Comparison of ENCODE assay signal across 9 cellular contexts in the genomic region with DNA sequence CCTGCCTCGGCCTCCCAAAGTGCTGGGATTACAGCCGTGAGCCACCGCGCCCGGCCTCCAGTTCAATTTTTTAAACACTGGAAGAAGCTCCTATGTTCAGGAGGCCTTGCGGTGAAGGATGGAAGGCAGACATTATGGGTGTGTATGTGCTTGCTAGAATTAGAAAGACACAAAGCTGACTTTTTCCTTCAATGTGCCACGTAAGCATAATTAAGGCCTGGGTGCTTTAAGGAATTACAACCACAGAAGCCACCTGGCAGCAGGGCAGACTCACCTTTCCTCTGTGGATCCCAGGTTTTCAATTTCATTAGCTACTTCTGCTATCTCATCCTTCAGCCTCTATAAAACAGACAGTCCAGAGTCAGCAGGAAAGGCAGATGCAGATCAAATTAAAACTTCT.
DNase-seq lines count a peak whose midpoint lies in the region; ATAC-seq lines count a peak whose summit lies in the region.
"Had no signal": no experiment of that assay in that cellular context is flagged by ENCODE, and none has a peak within 500 bp of the region (broad histone marks: within the 10 kb centered on the region; RNA-seq: fewer than 3 reads in every experiment).

No MANE protein-coding gene starts in this region.

- H3K4me3 Mint-ChIP-seq in T-helper 1 cell treated with Interleukin-12 subunit alpha and Interleukin-12 subunit beta and Interleukin-4 antibody, amounts not matched to agents 30 μg/mL and 1 μg/mL, for 36 hours, result no peak overlapping the region
- no peak overlapping the region for H3K4me3 Mint-ChIP-seq in CD8-positive, alpha-beta memory T cell
- H3K4me3 Mint-ChIP-seq in activated CD4-positive, alpha-beta memory T cell treated with anti-CD3 and anti-CD28 coated beads for 36 hours, result no peak overlapping the region
- H3K4me3 Mint-ChIP-seq in naive thymus-derived CD4-positive, alpha-beta T cell, result peak overlapping the region in 5 of 10 donors; percentile 51 to 80 (median 76)

- peaks cover 35% of the 10 kb centered on the region for H3K36me3 Mint-ChIP-seq in T-helper 1 cell treated with Interleukin-12 subunit alpha and Interleukin-12 subunit beta and Interleukin-4 antibody, amounts not matched to agents 30 μg/mL and 1 μg/mL, for 36 hours (ENCODE audit: low read depth)
- peaks cover 4 to 72% (median 17%) of the 10 kb centered on the region in 3 donors for H3K36me3 Mint-ChIP-seq in CD8-positive, alpha-beta memory T cell
- peaks cover 30% of the 10 kb centered on the region for H3K36me3 Mint-ChIP-seq in activated CD4-positive, alpha-beta memory T cell treated with anti-CD3 and anti-CD28 coated beads for 36 hours
- H3K36me3 Mint-ChIP-seq in naive thymus-derived CD4-positive, alpha-beta T cell, result peaks cover 0 to 36% (median 18%) of the 10 kb centered on the region in 5 donors

- peak overlapping the region; percentile 79 for H3K27ac Mint-ChIP-seq in T-helper 1 cell treated with Interleukin-12 subunit alpha and Interleukin-12 subunit beta and Interleukin-4 antibody, amounts not matched to agents 30 μg/mL and 1 μg/mL, for 36 hours
- H3K27ac Mint-ChIP-seq in CD8-positive, alpha-beta memory T cell, result peak overlapping the region in 5 of 8 donors; percentile 26 to 97 (median 53)
- peak overlapping the region; percentile 80 for H3K27ac Mint-ChIP-seq in activated CD4-positive, alpha-beta memory T cell treated with anti-CD3 and anti-CD28 coated beads for 36 hours
- H3K27ac Mint-ChIP-seq in naive thymus-derived CD4-positive, alpha-beta T cell, result peak overlapping the region in 8 of 9 donors; percentile 25 to 95 (median 87)

- H3K4me3 ChIP-seq in CD8-positive, alpha-beta memory T cell (ENCODE audit: low read length), result no peak overlapping the region
- H3K4me3 ChIP-seq in naive thymus-derived CD4-positive, alpha-beta T cell (ENCODE audit: low read length), result no peak overlapping the region
- H3K4me3 ChIP-seq: tibial artery had no signal

- H3K27ac ChIP-seq in CD8-positive, alpha-beta memory T cell (ENCODE audit: low read depth, low read length), result no peak overlapping the region
- peak overlapping the region; percentile 56 for H3K27ac ChIP-seq in naive thymus-derived CD4-positive, alpha-beta T cell (ENCODE audit: low read depth, low read length)
- H3K27ac ChIP-seq: tibial artery had no signal

- peaks cover 41% of the 10 kb centered on the region for H3K36me3 ChIP-seq in CD8-positive, alpha-beta memory T cell (ENCODE audit: insufficient read depth, low read length)
- H3K36me3 ChIP-seq in naive thymus-derived CD4-positive, alpha-beta T cell (ENCODE audit: control insufficient read depth in 2 of 3, insufficient read depth in 3 of 3, low read length in 3 of 3), result peaks cover 9 to 59% (median 21%) of the 10 kb centered on the region in 3 experiments

- DNase-seq in T-helper 1 cell, result no peak
- no peak for DNase-seq in CD8-positive, alpha-beta memory T cell
- no peak for DNase-seq in activated CD4-positive, alpha-beta memory T cell treated with anti-CD3 and anti-CD28 coated beads for 36 hours
- DNase-seq in naive thymus-derived CD4-positive, alpha-beta T cell, result no peak
- DNase-seq in mesenteric fat pad (ENCODE audit: low spot score), result no peak
- no peak for DNase-seq in A172 (ENCODE audit: low spot score)
- DNase-seq in stimulated activated CD4-positive, alpha-beta T cell treated with anti-CD3 and anti-CD28 coated beads, Interleukin-12 subunit alpha, Interleukin-12 subunit beta, amount 100 ng/mL, for 4 hours, result no peak

- no peak for ATAC-seq in naive thymus-derived CD4-positive, alpha-beta T cell

- no peaks in the 10 kb centered on the region for H3K27me3 ChIP-seq in CD8-positive, alpha-beta memory T cell (ENCODE audit: insufficient read depth, low read length, poor library complexity, severe bottlenecking)
- H3K27me3 ChIP-seq in naive thymus-derived CD4-positive, alpha-beta T cell (ENCODE audit: control insufficient read depth in 2 of 2, insufficient read depth in 2 of 2, low read length in 2 of 2), result no peaks in the 10 kb centered on the region
- H3K27me3 ChIP-seq: tibial artery had no signal

- CTCF ChIA-PET in CD8-positive, alpha-beta memory T cell (lab: Charles Lee), result interaction anchor here (0.7 to 2.2 kb wide), 8 partner anchors 10 to 112 kb away, joined by 3 to 7 read pairs (median 4); no protein-coding TSS in a partner anchor
- CTCF ChIA-PET in activated CD4-positive, alpha-beta memory T cell treated with anti-CD3 and anti-CD28 coated beads for 36 hours (lab: Charles Lee), result interaction anchor here (0.7 to 5.1 kb wide), 26 partner anchors 8 to 286 kb away, joined by 3 to 35 read pairs (median 4); no protein-coding TSS in a partner anchor
- CTCF ChIA-PET in naive thymus-derived CD4-positive, alpha-beta T cell (lab: Charles Lee), result interaction anchor here (0.6 to 3.0 kb wide), 21 partner anchors 9 to 1935 kb away, joined by 3 to 11 read pairs (median 3); no protein-coding TSS in a partner anchor

- no peaks in the 10 kb centered on the region for H3K9me3 Mint-ChIP-seq in T-helper 1 cell treated with Interleukin-12 subunit alpha and Interleukin-12 subunit beta and Interleukin-4 antibody, amounts not matched to agents 30 μg/mL and 1 μg/mL, for 36 hours
- no peaks in the 10 kb centered on the region for H3K9me3 Mint-ChIP-seq in CD8-positive, alpha-beta memory T cell
- no peaks in the 10 kb centered on the region for H3K9me3 Mint-ChIP-seq in activated CD4-positive, alpha-beta memory T cell treated with anti-CD3 and anti-CD28 coated beads for 36 hours
- H3K9me3 Mint-ChIP-seq in naive thymus-derived CD4-positive, alpha-beta T cell, result no peaks in the 10 kb centered on the region

- peaks cover 45% of the 10 kb centered on the region for H3K4me1 Mint-ChIP-seq in T-helper 1 cell treated with Interleukin-12 subunit alpha and Interleukin-12 subunit beta and Interleukin-4 antibody, amounts not matched to agents 30 μg/mL and 1 μg/mL, for 36 hours (ENCODE audit: low read depth)
- peaks cover 46 to 64% (median 61%) of the 10 kb centered on the region in 3 donors for H3K4me1 Mint-ChIP-seq in CD8-positive, alpha-beta memory T cell
- peaks cover 59% of the 10 kb centered on the region for H3K4me1 Mint-ChIP-seq in activated CD4-positive, alpha-beta memory T cell treated with anti-CD3 and anti-CD28 coated beads for 36 hours (ENCODE audit: low read depth)
- peaks cover 28 to 70% (median 61%) of the 10 kb centered on the region in 7 donors for H3K4me1 Mint-ChIP-seq in naive thymus-derived CD4-positive, alpha-beta T cell

- no peaks in the 10 kb centered on the region for H3K9me3 ChIP-seq in CD8-positive, alpha-beta memory T cell (ENCODE audit: low read length)
- no peaks in the 10 kb centered on the region for H3K9me3 ChIP-seq in naive thymus-derived CD4-positive, alpha-beta T cell (ENCODE audit: control insufficient read depth in 2 of 3, low read length in 3 of 3)
- H3K9me3 ChIP-seq: tibial artery had no signal

- intact Hi-C loops in activated CD4-positive, alpha-beta memory T cell treated with anti-CD3 and anti-CD28 coated beads for 36 hours (cut with micrococcal nuclease), result loop anchor here (2.0 to 10.0 kb wide), 3 partner anchors 109 to 263 kb away; no protein-coding TSS in a partner anchor
- intact Hi-C loops in naive thymus-derived CD4-positive, alpha-beta T cell (cut with micrococcal nuclease), result loop anchor here (1.0 to 5.0 kb wide), 5 partner anchors 37 to 263 kb away; no protein-coding TSS in a partner anchor

- H3K4me1 ChIP-seq in CD8-positive, alpha-beta memory T cell (ENCODE audit: insufficient read depth, low read length), result peaks cover 36% of the 10 kb centered on the region
- H3K4me1 ChIP-seq in naive thymus-derived CD4-positive, alpha-beta T cell (ENCODE audit: control insufficient read depth in 2 of 2, insufficient read depth in 2 of 2, low read length in 2 of 2), result peaks cover 33 to 35% of the 10 kb centered on the region in 2 donors
- H3K4me1 ChIP-seq: tibial artery had no signal

- POLR2A ChIA-PET in CD8-positive, alpha-beta memory T cell (lab: Charles Lee), result no interaction called here
- POLR2A ChIA-PET in activated CD4-positive, alpha-beta memory T cell treated with anti-CD3 and anti-CD28 coated beads for 36 hours (lab: Charles Lee), result interaction anchor here (0.7 to 2.2 kb wide), 3 partner anchors 10 to 64 kb away, joined by 3 to 7 read pairs (median 4); no protein-coding TSS in a partner anchor
- POLR2A ChIA-PET in naive thymus-derived CD4-positive, alpha-beta T cell (lab: Charles Lee), result interaction anchor here (0.7 to 3.2 kb wide), 6 partner anchors 17 to 1025 kb away, joined by 3 to 10 read pairs (median 4); no protein-coding TSS in a partner anchor

- H3K27me3 Mint-ChIP-seq in T-helper 1 cell treated with Interleukin-12 subunit alpha and Interleukin-12 subunit beta and Interleukin-4 antibody, amounts not matched to agents 30 μg/mL and 1 μg/mL, for 36 hours (ENCODE audit: low read depth), result no peaks in the 10 kb centered on the region
- H3K27me3 Mint-ChIP-seq in CD8-positive, alpha-beta memory T cell, result peaks cover 0 to 2% of the 10 kb centered on the region in 2 donors
- H3K27me3 Mint-ChIP-seq in activated CD4-positive, alpha-beta memory T cell treated with anti-CD3 and anti-CD28 coated beads for 36 hours, result no peaks in the 10 kb centered on the region
- H3K27me3 Mint-ChIP-seq in naive thymus-derived CD4-positive, alpha-beta T cell, result no peaks in the 10 kb centered on the region
